1 cellular context compared by ENCODE assay signal in genomic region chr20:56589633-56590032, GRCh38.
TF ChIP-seq lines count a peak whose summit lies in the region.

No MANE protein-coding gene starts in this region.

TF ChIP-seq in HepG2, 621 proteins besides CTCF, POLR2A, EP300 and RAD21:
- no peak for TF ChIP-seq HNRNPL (IDR thresholded peaks at IDR 0.05; ENCODE audit: low read depth, low read length)
- peak; percentile 89 for TF ChIP-seq CEBPB (IDR thresholded peaks at IDR 0.05; ENCODE audit: borderline replicate concordance, low read depth, low read length)
